Comparison of ENCODE assay signal across 14 cellular contexts in genomic region chr11:12291767-12292166, GRCh38.
"Had no signal": no experiment of that assay in that cellular context is flagged by ENCODE, and none has a peak within 500 bp of the region (broad histone marks: within the 10 kb centered on the region; RNA-seq: fewer than 3 reads in every experiment).

No MANE protein-coding gene starts in this region.

- H3K9me3 Mint-ChIP-seq: activated naive CD4-positive, alpha-beta T cell treated with anti-CD3 and anti-CD28 coated beads, Interleukin-2, amount 10 ng/mL, durations not matched to agents 7 days and 5 days; activated T-cell treated with anti-CD3 and anti-CD28 coated beads, Interleukin-2, amount 50 U/mL, for 72 hours; effector memory CD8-positive, alpha-beta T cell; memory B cell had no signal

- H3K4me3 Mint-ChIP-seq: activated naive CD4-positive, alpha-beta T cell treated with anti-CD3 and anti-CD28 coated beads, Interleukin-2, amount 10 ng/mL, durations not matched to agents 7 days and 5 days; activated T-cell treated with anti-CD3 and anti-CD28 coated beads, Interleukin-2, amount 50 U/mL, for 72 hours; effector memory CD8-positive, alpha-beta T cell; memory B cell; nephron had no signal

- H3K4me3 ChIP-seq: body of pancreas, gastroesophageal sphincter, left lung, ovary had no signal

- H3K27me3 ChIP-seq: body of pancreas, gastroesophageal sphincter, left lung, ovary had no signal

- H3K27ac Mint-ChIP-seq: activated naive CD4-positive, alpha-beta T cell treated with anti-CD3 and anti-CD28 coated beads, Interleukin-2, amount 10 ng/mL, durations not matched to agents 7 days and 5 days; memory B cell; nephron had no signal

- H3K9me3 ChIP-seq: body of pancreas, gastroesophageal sphincter, left lung, ovary had no signal

- H3K4me1 ChIP-seq: body of pancreas had no signal

- H3K36me3 ChIP-seq: ovary had no signal

- H3K36me3 Mint-ChIP-seq: activated naive CD4-positive, alpha-beta T cell treated with anti-CD3 and anti-CD28 coated beads, Interleukin-2, amount 10 ng/mL, durations not matched to agents 7 days and 5 days; memory B cell had no signal

- DNase-seq: activated naive CD4-positive, alpha-beta T cell treated with anti-CD3 and anti-CD28 coated beads, Interleukin-2, amount 10 ng/mL, durations not matched to agents 7 days and 5 days; activated T-cell treated with anti-CD3 and anti-CD28 coated beads, Interleukin-2, amount 50 U/mL, for 72 hours; amniotic stem cell; body of pancreas; effector memory CD8-positive, alpha-beta T cell; islet precursor cell; left lung; ovary; stimulated activated CD4-positive, alpha-beta T cell treated with anti-CD3 and anti-CD28 coated beads, Interleukin-12 subunit alpha, Interleukin-12 subunit beta, amount 100 ng/mL, for 4 hours had no signal

- H3K27ac ChIP-seq: body of pancreas, epithelial cell of prostate, gastroesophageal sphincter, left lung, ovary had no signal

- H3K27me3 Mint-ChIP-seq: effector memory CD8-positive, alpha-beta T cell had no signal

- ATAC-seq: activated CD4-positive, CD25-positive, alpha-beta regulatory T cell treated with anti-CD3 and anti-CD28 coated beads, Interleukin-2, amount 50 U/mL, for 24 hours; body of pancreas; effector memory CD8-positive, alpha-beta T cell; gastroesophageal sphincter; left lung had no signal
